Comparison of ENCODE assay signal across 8 cellular contexts in the genomic region with DNA sequence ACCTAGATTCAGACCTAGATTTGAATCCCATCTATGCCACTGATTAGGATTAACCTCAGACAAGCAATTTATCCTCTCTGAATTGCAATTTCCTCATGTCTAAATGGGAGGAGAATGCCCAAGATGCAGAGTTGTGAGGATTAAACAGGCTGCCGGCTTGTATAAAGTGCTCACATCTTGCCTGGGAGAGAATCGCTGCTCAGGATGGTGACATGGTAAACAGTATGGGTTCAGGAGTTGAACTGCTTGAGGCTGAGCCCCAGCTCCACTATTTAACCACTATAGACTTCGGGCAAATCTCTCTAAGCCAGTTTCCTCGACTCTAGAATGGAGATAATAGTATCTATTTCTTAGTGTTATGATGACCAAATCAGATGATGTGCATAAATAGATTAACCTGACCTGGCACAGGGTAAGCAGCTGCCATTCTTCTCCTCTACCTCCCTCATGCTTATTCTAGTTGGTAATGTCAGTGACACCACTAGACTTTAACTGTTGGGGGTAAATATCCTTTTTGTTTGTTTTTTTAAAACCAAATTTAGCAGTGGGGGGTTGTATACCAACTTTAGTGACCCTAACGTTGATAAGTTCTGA. TPM values are rescaled to one million over a fixed set of nuclear protein-coding genes. Genes with fewer than 3 reads are reported as not detected.
DNase-seq lines count a peak whose midpoint lies in the region; FAIRE-seq and TF ChIP-seq lines count a peak whose summit lies in the region.

No MANE protein-coding gene starts in this region.

- H3K4me2 ChIP-seq in SU-DHL-6 (ENCODE audit: low read depth, low read length, poor library complexity, severe bottlenecking), result peak overlapping the region; percentile 82

- peaks cover 16% of the 10 kb centered on the region for H3K9me3 Mint-ChIP-seq in glutamatergic neuron (ENCODE audit: unreplicated experiment)

- no peaks in the 10 kb centered on the region for H3K27me3 ChIP-seq in SU-DHL-6 (ENCODE audit: low read length)
- H3K27me3 ChIP-seq in spleen (replicated peaks in 1 of 7), result no peaks in the 10 kb centered on the region

- H3K4me3 ChIP-seq in SU-DHL-6 (ENCODE audit: insufficient read depth, low read length, poor library complexity, severe bottlenecking), result peak overlapping the region; percentile 48
- H3K4me3 ChIP-seq in spleen, result peak overlapping the region in 5 of 8 donors; percentile 62 to 97 (median 67)

- H3K4me1 ChIP-seq in spleen, result peaks cover 13 to 52% (median 42%) of the 10 kb centered on the region in 6 donors

- TF ChIP-seq POLR2A in spleen (IDR thresholded peaks at IDR 0.05), result no peak
- no peak for TF ChIP-seq POLR2A in GM12892 (IDR thresholded peaks at IDR 0.05; ENCODE audit: low read depth, low read length)

- H3K27me3 Mint-ChIP-seq in glutamatergic neuron (ENCODE audit: unreplicated experiment), result peaks cover 3% of the 10 kb centered on the region

- WGBS in spleen, 5 donors, result 24 to 39% (median 28%) methylated on average over 5 of the region's 5 CpGs

- H3K4me3 Mint-ChIP-seq in glutamatergic neuron (ENCODE audit: unreplicated experiment), result peak overlapping the region; percentile 99

- peaks cover 27% of the 10 kb centered on the region for H3F3A ChIP-seq in SU-DHL-6 (ENCODE audit: insufficient read depth)

- peaks cover 5% of the 10 kb centered on the region; the same call in 1 of the 2 replicates for H4K20me1 ChIP-seq in SU-DHL-6 (ENCODE audit: low read depth, low read length)

- peak overlapping the region; percentile 80 for H2AFZ ChIP-seq in SU-DHL-6 (ENCODE audit: low read depth, low read length, severe bottlenecking)

- H3K36me3 Mint-ChIP-seq in glutamatergic neuron (ENCODE audit: unreplicated experiment), result no peaks in the 10 kb centered on the region

- no peak for FAIRE-seq in GM12892 (lab: Jason Lieb, UNC)

- DNase-seq in NCI-H1694 (lab: John Stamatoyannopoulos, UW) (peak; percentile 49), NCI-H1694 treated with DMSO at 0.1 percent for 48 hours (lab: John Stamatoyannopoulos, UW) (no peak), glutamatergic neuron (no peak), spleen (no peak), GM12892 (ENCODE audit: insufficient read length) (no peak), activated gamma-delta T cell treated with Interleukin-2 at 50 U/mL for 16 hours (no peak)
- DNase-seq in activated CD4-positive, CD25-positive, alpha-beta regulatory T cell (lab: John Stamatoyannopoulos, UW), result no peak

- peak overlapping the region; percentile 97 for H3K27ac Mint-ChIP-seq in glutamatergic neuron (ENCODE audit: unreplicated experiment)

- H3K79me2 ChIP-seq in SU-DHL-6 (ENCODE audit: insufficient read depth, low read length), result peaks cover 20% of the 10 kb centered on the region

- H3K4me1 Mint-ChIP-seq in glutamatergic neuron (ENCODE audit: low read depth, unreplicated experiment), result peaks cover 10% of the 10 kb centered on the region

- H3K36me3 ChIP-seq in SU-DHL-6 (ENCODE audit: low read length), result peaks cover 14% of the 10 kb centered on the region
- peaks cover 0 to 62% (median 41%) of the 10 kb centered on the region in 6 donors for H3K36me3 ChIP-seq in spleen

- no peaks in the 10 kb centered on the region for H3K9me2 ChIP-seq in SU-DHL-6 (replicated peaks; ENCODE audit: insufficient read depth, low read length)

- intact Hi-C loops in spleen (cut with DNase I; ENCODE audit: low total_unique reads), result no loop called here

- TF ChIP-seq CTCF in SU-DHL-6 (IDR thresholded peaks at IDR 0.05; ENCODE audit: insufficient read depth, low read length, poor library complexity, severe bottlenecking) (no peak), glutamatergic neuron (IDR thresholded peaks at IDR 0.05; ENCODE audit: partially characterized antibody, unreplicated experiment) (no peak), spleen (IDR thresholded peaks at IDR 0.05 in 8 of 11, conservative IDR thresholded peaks at IDR 0.05 in 3 of 11) (no peak)

- H3K27ac ChIP-seq in SU-DHL-6 (ENCODE audit: low read depth, low read length), result peak overlapping the region; percentile 44
- peak overlapping the region; percentile 45 to 96 (median 90) for H3K27ac ChIP-seq in spleen

- H3K9me3 ChIP-seq in SU-DHL-6 (ENCODE audit: insufficient read depth, low read length) (no peaks in the 10 kb centered on the region), spleen (no peaks in the 10 kb centered on the region)

- H3K9ac ChIP-seq in SU-DHL-6 (ENCODE audit: low read length), result peak overlapping the region; percentile 52

RNA-seq across cellular contexts. Expression of gene RPL27, which starts 0.7 kb away (rescaled TPM):
- total RNA-seq in glutamatergic neuron (ENCODE audit: unreplicated experiment) (658 TPM), spleen (1,000 to 10,000 TPM in 3 of 7 donors, 100 to 1,000 TPM in 4; 702 to 1,170 (median 925) TPM)
- 1,000 to 10,000 TPM; 5,502 to 6,357 (median 5,985) TPM for polyA plus RNA-seq in spleen
- polyA plus RNA-seq in GM12892 (2012; ENCODE audit: missing spikeins), result 5,459 TPM

RNA-seq across cellular contexts. Expression of gene IFI35, which starts 9.1 kb away (rescaled TPM):
- total RNA-seq in glutamatergic neuron (ENCODE audit: unreplicated experiment), result not detected
- total RNA-seq in spleen, result 10 to 100 TPM; 45.5 to 63.3 (median 51.9) TPM
- polyA plus RNA-seq in spleen, result 10 to 100 TPM; 38.0 to 64.8 (median 40.6) TPM
- polyA plus RNA-seq in GM12892 (2012; ENCODE audit: missing spikeins), result 64.3 TPM

RNA-seq across cellular contexts. Expression of gene RUNDC1, which starts 17.1 kb away (rescaled TPM):
- total RNA-seq in glutamatergic neuron (ENCODE audit: unreplicated experiment), result 14.0 TPM
- total RNA-seq in spleen, result 10 to 100 TPM; 17.1 to 27.9 (median 22.4) TPM
- polyA plus RNA-seq in spleen, result 10 to 100 TPM in 1 of 3 donors, 1 to 10 TPM in 2; 6.7 to 10.5 (median 8.2) TPM
- 10.7 TPM for polyA plus RNA-seq in GM12892 (2012; ENCODE audit: missing spikeins)

RNA-seq across cellular contexts. Expression of gene PTGES3L, which starts 17.6 kb away (rescaled TPM):
- total RNA-seq in glutamatergic neuron (ENCODE audit: unreplicated experiment), result 4.1 TPM
- 1 to 10 TPM in 3 of 7 donors, under 1 TPM in 3, not detected in 1; 0.61 to 1.8 (median 1.1) TPM for total RNA-seq in spleen
- polyA plus RNA-seq in spleen, result under 1 TPM; 0.70 to 0.93 (median 0.89) TPM
- 9.1 TPM for polyA plus RNA-seq in GM12892 (2012; ENCODE audit: missing spikeins)

RNA-seq across cellular contexts. Expression of gene VAT1, which starts 24.7 kb away (rescaled TPM):
- 413 TPM for total RNA-seq in glutamatergic neuron (ENCODE audit: unreplicated experiment)
- total RNA-seq in spleen, result 100 to 1,000 TPM in 1 of 7 donors, 10 to 100 TPM in 6; 55.4 to 144 (median 79.0) TPM
- 10 to 100 TPM; 20.3 to 64.5 (median 27.0) TPM for polyA plus RNA-seq in spleen
- 10.7 TPM for polyA plus RNA-seq in GM12892 (2012; ENCODE audit: missing spikeins)

Comparison
In these comparisons a context has a peak if more than half of its experiments do, and no peak if none do; other contexts are left out.
1. RNA of gene IFI35, which starts 9.1 kb away (total RNA-seq): 45.5 to 63.3 TPM in spleen; not detected in glutamatergic neuron (single experiment); every median in the first group is over 10 times any median in the second.